In genomic region chr5:172007795-172008465, GRCh38 we compare ENCODE assay signal across 8 cellular contexts. TPM values are rescaled to one million over a fixed set of nuclear protein-coding genes. Genes with fewer than 3 reads are reported as not detected.
DNase-seq lines count a peak whose midpoint lies in the region; ATAC-seq and TF ChIP-seq lines count a peak whose summit lies in the region.

No MANE protein-coding gene starts in this region.

- TF ChIP-seq CTCF in thoracic aorta (IDR thresholded peaks at IDR 0.05): no peak

- H3K27me3 Mint-ChIP-seq in activated T-cell treated with anti-CD3 and anti-CD28 coated beads, Interleukin-2, amount 50 U/mL, for 4 hours (ENCODE audit: low read depth): no peaks in the 10 kb centered on the region
- H3K27me3 Mint-ChIP-seq in activated T-helper 1 cell treated with anti-CD3 and anti-CD28 coated beads, Interleukin-12 subunit alpha, Interleukin-12 subunit beta, Interleukin-2, Interleukin-4 antibody, amounts not matched to agents 30 ng/mL and 10 ng/mL and 1 ng/mL, durations not matched to agents 14 hours and 24 hours and 36 hours (ENCODE audit: insufficient read depth): no peaks in the 10 kb centered on the region

- peak overlapping the region; percentile 96 for H3K4me3 Mint-ChIP-seq in activated T-cell treated with anti-CD3 and anti-CD28 coated beads, Interleukin-2, amount 50 U/mL, for 4 hours
- peak overlapping the region; percentile 95 for H3K4me3 Mint-ChIP-seq in activated T-helper 1 cell treated with anti-CD3 and anti-CD28 coated beads, Interleukin-12 subunit alpha, Interleukin-12 subunit beta, Interleukin-2, Interleukin-4 antibody, amounts not matched to agents 30 ng/mL and 10 ng/mL and 1 ng/mL, durations not matched to agents 14 hours and 24 hours and 36 hours

- H3K27ac ChIP-seq in iPS-20b (ENCODE audit: low read length): peak overlapping the region; percentile 67
- H3K27ac ChIP-seq in thoracic aorta: peak overlapping the region; percentile 95 to 97

- intact Hi-C loops in activated T-helper 1 cell treated with anti-CD3 and anti-CD28 coated beads, Interleukin-12 subunit alpha, Interleukin-12 subunit beta, Interleukin-2, Interleukin-4 antibody, amounts not matched to agents 30 ng/mL and 10 ng/mL and 1 ng/mL, durations not matched to agents 14 hours and 24 hours and 36 hours (cut with micrococcal nuclease): loop anchor here (1.0 to 10.0 kb wide), 13 partner anchors 27 to 1879 kb away; partner anchors contain the start of genes BOD1, CPEB4, CREBRF and DUSP1

- H3K9ac ChIP-seq in iPS-20b (ENCODE audit: low read depth, low read length): peak overlapping the region; percentile 88

- H3K9me3 ChIP-seq in iPS-20b (ENCODE audit: insufficient read depth, low read depth, low read length) (no peaks in the 10 kb centered on the region), thoracic aorta (no peaks in the 10 kb centered on the region)

- no peaks in the 10 kb centered on the region for H3K9me3 Mint-ChIP-seq in activated T-cell treated with anti-CD3 and anti-CD28 coated beads, Interleukin-2, amount 50 U/mL, for 4 hours
- no peaks in the 10 kb centered on the region for H3K9me3 Mint-ChIP-seq in activated T-helper 1 cell treated with anti-CD3 and anti-CD28 coated beads, Interleukin-12 subunit alpha, Interleukin-12 subunit beta, Interleukin-2, Interleukin-4 antibody, amounts not matched to agents 30 ng/mL and 10 ng/mL and 1 ng/mL, durations not matched to agents 14 hours and 24 hours and 36 hours

- H3K36me3 ChIP-seq in iPS-20b (ENCODE audit: insufficient read depth, low read depth, low read length) (no peaks in the 10 kb centered on the region), thoracic aorta (no peaks in the 10 kb centered on the region)

- no peak for ATAC-seq in activated T-cell treated with anti-CD3 and anti-CD28 coated beads, Interleukin-2, amount 50 U/mL, for 4 hours
- no peak for ATAC-seq in thoracic aorta (ENCODE audit: insufficient number of reproducible peaks, low FRiP score, low read depth)
- no peak for ATAC-seq in GM21447 (IDR thresholded peaks at IDR 0.05; ENCODE audit: unreplicated experiment)

- peaks cover 5% of the 10 kb centered on the region for H3K36me3 Mint-ChIP-seq in activated T-cell treated with anti-CD3 and anti-CD28 coated beads, Interleukin-2, amount 50 U/mL, for 4 hours (ENCODE audit: insufficient read depth)
- H3K36me3 Mint-ChIP-seq in activated T-helper 1 cell treated with anti-CD3 and anti-CD28 coated beads, Interleukin-12 subunit alpha, Interleukin-12 subunit beta, Interleukin-2, Interleukin-4 antibody, amounts not matched to agents 30 ng/mL and 10 ng/mL and 1 ng/mL, durations not matched to agents 14 hours and 24 hours and 36 hours (ENCODE audit: low read depth): peaks cover 13% of the 10 kb centered on the region

- H3K27ac Mint-ChIP-seq in activated T-helper 1 cell treated with anti-CD3 and anti-CD28 coated beads, Interleukin-12 subunit alpha, Interleukin-12 subunit beta, Interleukin-2, Interleukin-4 antibody, amounts not matched to agents 30 ng/mL and 10 ng/mL and 1 ng/mL, durations not matched to agents 14 hours and 24 hours and 36 hours: peak overlapping the region; percentile 93

- no peaks in the 10 kb centered on the region for H3K27me3 ChIP-seq in iPS-20b (ENCODE audit: insufficient read depth, low read length)
- H3K27me3 ChIP-seq in thoracic aorta (replicated peaks; ENCODE audit: insufficient read depth): no peaks in the 10 kb centered on the region

- H3K4me3 ChIP-seq in iPS-20b (ENCODE audit: low read length): peak overlapping the region; percentile 86
- peak overlapping the region; percentile 99 for H3K4me3 ChIP-seq in thoracic aorta

- peaks cover 27% of the 10 kb centered on the region for H3K4me1 ChIP-seq in iPS-20b (ENCODE audit: insufficient read depth, low read length)
- peaks cover 22 to 32% of the 10 kb centered on the region in 2 donors for H3K4me1 ChIP-seq in thoracic aorta (ENCODE audit: control insufficient read depth in 1 of 2, low read depth in 2 of 2)

- H3K4me1 Mint-ChIP-seq in activated T-cell treated with anti-CD3 and anti-CD28 coated beads, Interleukin-2, amount 50 U/mL, for 4 hours (ENCODE audit: low read depth): peaks cover 38% of the 10 kb centered on the region
- peaks cover 45% of the 10 kb centered on the region for H3K4me1 Mint-ChIP-seq in activated T-helper 1 cell treated with anti-CD3 and anti-CD28 coated beads, Interleukin-12 subunit alpha, Interleukin-12 subunit beta, Interleukin-2, Interleukin-4 antibody, amounts not matched to agents 30 ng/mL and 10 ng/mL and 1 ng/mL, durations not matched to agents 14 hours and 24 hours and 36 hours (ENCODE audit: low read depth)

- no peak for DNase-seq in activated T-cell treated with anti-CD3 and anti-CD28 coated beads, Interleukin-2, amount 50 U/mL, for 4 hours
- DNase-seq in activated T-cell treated with anti-CD3 and anti-CD28 coated beads for 4 hours (no peak), thoracic aorta (ENCODE audit: low spot score) (no peak), middle frontal gyrus (ENCODE audit: extremely low spot score, low spot score) (no peak), NCI-H2227 treated with DMSO at 0.1 percent for 48 hours (lab: John Stamatoyannopoulos, UW) (no peak)
- no peak for DNase-seq in activated T-helper 1 cell treated with anti-CD3 and anti-CD28 coated beads, Interleukin-12 subunit alpha, Interleukin-12 subunit beta, Interleukin-2, Interleukin-4 antibody, amounts not matched to agents 30 ng/mL and 10 ng/mL and 1 ng/mL, durations not matched to agents 14 hours and 24 hours and 36 hours (ENCODE audit: low spot score)

RNA-seq across cellular contexts. Expression of gene FBXW11, which starts 1.5 kb away (rescaled TPM):
- 10 to 100 TPM; 46.0 to 47.9 (median 47.6) TPM for total RNA-seq in activated T-cell treated with anti-CD3 and anti-CD28 coated beads, Interleukin-2, amount 50 U/mL, for 4 hours
- total RNA-seq in activated T-helper 1 cell treated with anti-CD3 and anti-CD28 coated beads, Interleukin-12 subunit alpha, Interleukin-12 subunit beta, Interleukin-2, Interleukin-4 antibody, amounts not matched to agents 30 ng/mL and 10 ng/mL and 1 ng/mL, durations not matched to agents 14 hours and 24 hours and 36 hours: 55.6 and 57.9 TPM in 2 replicates
- 10 to 100 TPM; 77.8 to 91.2 TPM for total RNA-seq in thoracic aorta
